ENCODE assay signal across 12 cellular contexts in genomic region chr17:57421393-57421717, GRCh38.
A peak's percentile ranks its signal among the peaks of the same experiment; 100 is the strongest.
DNase-seq lines count a peak whose midpoint lies in the region; ATAC-seq and TF ChIP-seq lines count a peak whose summit lies in the region.
"Had no signal": no experiment of that assay in that cellular context is flagged by ENCODE, and none has a peak within 500 bp of the region (broad histone marks: within the 10 kb centered on the region; RNA-seq: fewer than 3 reads in every experiment).

No MANE protein-coding gene starts in this region.

- no peak for TF ChIP-seq EP300 in esophagus muscularis mucosa (IDR thresholded peaks at IDR 0.05)

- H3K4me1 Mint-ChIP-seq in stimulated activated naive CD8-positive, alpha-beta T cell treated with anti-CD3 and anti-CD28 coated beads, Interleukin-15, Interleukin-2, amounts not matched to agents 100 ng/mL and 50 ng/mL, for 24 hours (ENCODE audit: low read depth) = peaks cover 55% of the 10 kb centered on the region
- H3K4me1 Mint-ChIP-seq in stimulated activated naive CD8-positive, alpha-beta T cell treated with anti-CD3 and anti-CD28 coated beads, Interleukin-15, amount 100 ng/mL, for 72 hours = peaks cover 61% of the 10 kb centered on the region
- H3K4me1 Mint-ChIP-seq in activated T-helper 17 cell treated with anti-CD3 and anti-CD28 coated beads, Interleukin-2, amount 50 U/mL, for 72 hours = peaks cover 29% of the 10 kb centered on the region
- H3K4me1 Mint-ChIP-seq in nephron = peaks cover 39% of the 10 kb centered on the region
- peaks cover 46% of the 10 kb centered on the region for H3K4me1 Mint-ChIP-seq in type B pancreatic cell (ENCODE audit: unreplicated experiment)

- H3K36me3 ChIP-seq in prostate gland (no peaks in the 10 kb centered on the region), esophagus muscularis mucosa (no peaks in the 10 kb centered on the region)

- no peak overlapping the region for H3K4me3 ChIP-seq in prostate gland
- H3K4me3 ChIP-seq in esophagus muscularis mucosa = no peak overlapping the region

- no peak for ATAC-seq in stimulated activated naive CD8-positive, alpha-beta T cell treated with anti-CD3 and anti-CD28 coated beads, Interleukin-15, amount 100 ng/mL, for 72 hours
- no peak for ATAC-seq in activated T-helper 17 cell treated with anti-CD3 and anti-CD28 coated beads, Interleukin-2, amount 50 U/mL, for 72 hours (replicated peaks)

- intact Hi-C loops in prostate gland (cut with DNase I) (no loop called here), esophagus muscularis mucosa (cut with DNase I) (no loop called here)

- 64% methylated on average over 3 of the region's 3 CpGs for WGBS in prostate gland
- 82% methylated on average over 3 of the region's 3 CpGs for WGBS in esophagus muscularis mucosa

- no peak overlapping the region for H3K27ac ChIP-seq in prostate gland
- H3K27ac ChIP-seq in esophagus muscularis mucosa (replicated peaks in 1 of 4) = no peak overlapping the region

- TF ChIP-seq CTCF in nephron (IDR thresholded peaks at IDR 0.05; ENCODE audit: unreplicated experiment in 3 of 3) (no peak), type B pancreatic cell (conservative IDR thresholded peaks at IDR 0.05) (no peak), prostate gland (IDR thresholded peaks at IDR 0.05) (no peak), esophagus muscularis mucosa (IDR thresholded peaks at IDR 0.05) (no peak)

- no peaks in the 10 kb centered on the region for H3K9me3 ChIP-seq in prostate gland
- no peaks in the 10 kb centered on the region for H3K9me3 ChIP-seq in esophagus muscularis mucosa

- H3K27me3 Mint-ChIP-seq in stimulated activated naive CD8-positive, alpha-beta T cell treated with anti-CD3 and anti-CD28 coated beads, Interleukin-15, Interleukin-2, amounts not matched to agents 100 ng/mL and 50 ng/mL, for 24 hours = no peaks in the 10 kb centered on the region
- no peaks in the 10 kb centered on the region for H3K27me3 Mint-ChIP-seq in stimulated activated naive CD8-positive, alpha-beta T cell treated with anti-CD3 and anti-CD28 coated beads, Interleukin-15, amount 100 ng/mL, for 72 hours
- H3K27me3 Mint-ChIP-seq in activated T-helper 17 cell treated with anti-CD3 and anti-CD28 coated beads, Interleukin-2, amount 50 U/mL, for 72 hours = no peaks in the 10 kb centered on the region
- peaks cover 11% of the 10 kb centered on the region for H3K27me3 Mint-ChIP-seq in nephron (ENCODE audit: low read depth)
- no peaks in the 10 kb centered on the region for H3K27me3 Mint-ChIP-seq in type B pancreatic cell

- TF ChIP-seq POLR2A in prostate gland (IDR thresholded peaks at IDR 0.05) = no peak
- TF ChIP-seq POLR2A in esophagus muscularis mucosa (IDR thresholded peaks at IDR 0.05; ENCODE audit: low read depth) = no peak

- no peaks in the 10 kb centered on the region for H3K27me3 ChIP-seq in prostate gland (replicated peaks; ENCODE audit: insufficient read depth)
- no peaks in the 10 kb centered on the region for H3K27me3 ChIP-seq in esophagus muscularis mucosa

- no peak for DNase-seq in stimulated activated naive CD8-positive, alpha-beta T cell treated with anti-CD3 and anti-CD28 coated beads, Interleukin-15, amount 100 ng/mL, for 72 hours
- DNase-seq in type B pancreatic cell (ENCODE audit: extremely low spot score, unreplicated experiment) (no peak), prostate gland (ENCODE audit: low spot score) (no peak), NCI-H146 treated with DMSO at 0.1 percent for 48 hours (lab: John Stamatoyannopoulos, UW; ENCODE audit: unreplicated experiment) (no peak), esophagus muscularis mucosa (ENCODE audit: extremely low spot score) (no peak)
- DNase-seq: C1 segment of cervical spinal cord, GF-D8, GOT3, HFFc6 had no signal

- no peak overlapping the region for H3K4me3 Mint-ChIP-seq in stimulated activated naive CD8-positive, alpha-beta T cell treated with anti-CD3 and anti-CD28 coated beads, Interleukin-15, Interleukin-2, amounts not matched to agents 100 ng/mL and 50 ng/mL, for 24 hours
- H3K4me3 Mint-ChIP-seq in stimulated activated naive CD8-positive, alpha-beta T cell treated with anti-CD3 and anti-CD28 coated beads, Interleukin-15, amount 100 ng/mL, for 72 hours = no peak overlapping the region
- no peak overlapping the region for H3K4me3 Mint-ChIP-seq in activated T-helper 17 cell treated with anti-CD3 and anti-CD28 coated beads, Interleukin-2, amount 50 U/mL, for 72 hours
- H3K4me3 Mint-ChIP-seq in nephron (no peak overlapping the region), type B pancreatic cell (no peak overlapping the region)
- H3K4me3 Mint-ChIP-seq: HFFc6 had no signal

- H3K9me3 Mint-ChIP-seq in stimulated activated naive CD8-positive, alpha-beta T cell treated with anti-CD3 and anti-CD28 coated beads, Interleukin-15, Interleukin-2, amounts not matched to agents 100 ng/mL and 50 ng/mL, for 24 hours = no peaks in the 10 kb centered on the region
- H3K9me3 Mint-ChIP-seq in stimulated activated naive CD8-positive, alpha-beta T cell treated with anti-CD3 and anti-CD28 coated beads, Interleukin-15, amount 100 ng/mL, for 72 hours = peaks cover 0 to 5% of the 10 kb centered on the region in 2 donors
- no peaks in the 10 kb centered on the region for H3K9me3 Mint-ChIP-seq in activated T-helper 17 cell treated with anti-CD3 and anti-CD28 coated beads, Interleukin-2, amount 50 U/mL, for 72 hours
- H3K9me3 Mint-ChIP-seq in nephron = peaks cover 2% of the 10 kb centered on the region
- peaks cover 3% of the 10 kb centered on the region for H3K9me3 Mint-ChIP-seq in type B pancreatic cell
- H3K9me3 Mint-ChIP-seq: HFFc6 had no signal

- H3K4me1 ChIP-seq in prostate gland (replicated peaks) = peaks cover 5% of the 10 kb centered on the region
- H3K4me1 ChIP-seq in esophagus muscularis mucosa = peaks cover 0 to 20% (median 5%) of the 10 kb centered on the region in 4 donors

- peak overlapping the region; percentile 32 for H3K27ac Mint-ChIP-seq in stimulated activated naive CD8-positive, alpha-beta T cell treated with anti-CD3 and anti-CD28 coated beads, Interleukin-15, Interleukin-2, amounts not matched to agents 100 ng/mL and 50 ng/mL, for 24 hours
- H3K27ac Mint-ChIP-seq in stimulated activated naive CD8-positive, alpha-beta T cell treated with anti-CD3 and anti-CD28 coated beads, Interleukin-15, amount 100 ng/mL, for 72 hours = no peak overlapping the region
- H3K27ac Mint-ChIP-seq in activated T-helper 17 cell treated with anti-CD3 and anti-CD28 coated beads, Interleukin-2, amount 50 U/mL, for 72 hours = peak overlapping the region; percentile 17
- H3K27ac Mint-ChIP-seq in nephron (peak overlapping the region; percentile 71 to 91 (median 89)), type B pancreatic cell (peak overlapping the region; percentile 75)
- H3K27ac Mint-ChIP-seq: HFFc6 had no signal

- peaks cover 9% of the 10 kb centered on the region for H3K36me3 Mint-ChIP-seq in stimulated activated naive CD8-positive, alpha-beta T cell treated with anti-CD3 and anti-CD28 coated beads, Interleukin-15, Interleukin-2, amounts not matched to agents 100 ng/mL and 50 ng/mL, for 24 hours (ENCODE audit: low read depth)
- peaks cover 23% of the 10 kb centered on the region for H3K36me3 Mint-ChIP-seq in activated T-helper 17 cell treated with anti-CD3 and anti-CD28 coated beads, Interleukin-2, amount 50 U/mL, for 72 hours (ENCODE audit: low read depth)
- H3K36me3 Mint-ChIP-seq in nephron (ENCODE audit: low read depth) (peaks cover 27% of the 10 kb centered on the region), type B pancreatic cell (peaks cover 17% of the 10 kb centered on the region)

Comparison
In these comparisons a context has a peak if more than half of its experiments do, and no peak if none do; other contexts are left out.
1. H3K27ac Mint-ChIP-seq: peak in stimulated activated naive CD8-positive, alpha-beta T cell treated with anti-CD3 and anti-CD28 coated beads, Interleukin-15, Interleukin-2, amounts not matched to agents 100 ng/mL and 50 ng/mL, for 24 hours (single experiment), activated T-helper 17 cell treated with anti-CD3 and anti-CD28 coated beads, Interleukin-2, amount 50 U/mL, for 72 hours (single experiment), nephron (3 of 3) and type B pancreatic cell (single experiment); none in stimulated activated naive CD8-positive, alpha-beta T cell treated with anti-CD3 and anti-CD28 coated beads, Interleukin-15, amount 100 ng/mL, for 72 hours (0 of 2).